In genomic region chr4:85514117-85514516, GRCh38 we compare ENCODE assay signal across 19 cellular contexts. TPM values are rescaled to one million over a fixed set of nuclear protein-coding genes. Genes with fewer than 3 reads are reported as not detected.
DNase-seq lines count a peak whose midpoint lies in the region; ATAC-seq and TF ChIP-seq lines count a peak whose summit lies in the region.
"Had no signal": no experiment of that assay in that cellular context is flagged by ENCODE, and none has a peak within 500 bp of the region (broad histone marks: within the 10 kb centered on the region; RNA-seq: fewer than 3 reads in every experiment).

No MANE protein-coding gene starts in this region.

- H3K9me3 Mint-ChIP-seq in HFFc6 = no peaks in the 10 kb centered on the region

- H3K4me3 ChIP-seq in stomach smooth muscle (ENCODE audit: low read length in 2 of 2) = peak overlapping the region; percentile 8 to 10
- H3K4me3 ChIP-seq: colonic mucosa, Peyer's patch, tibial artery had no signal

- intact Hi-C loops in left colon (cut with DNase I, micrococcal nuclease) = no loop called here
- intact Hi-C loops in head of caudate nucleus (cut with DNase I) = no loop called here

- TF ChIP-seq CTCF in HFFc6 (IDR thresholded peaks at IDR 0.05) = no peak

- H3K9me3 ChIP-seq in stomach smooth muscle (ENCODE audit: control insufficient read depth in 2 of 2, low read length in 2 of 2) = no peaks in the 10 kb centered on the region
- H3K9me3 ChIP-seq: colonic mucosa, Peyer's patch, tibial artery had no signal

- no peaks in the 10 kb centered on the region for H3K36me3 ChIP-seq in stomach smooth muscle (ENCODE audit: control insufficient read depth in 2 of 2, insufficient read depth in 2 of 2, low read length in 2 of 2)
- H3K36me3 ChIP-seq: colonic mucosa, Peyer's patch, tibial artery had no signal

- no peaks in the 10 kb centered on the region for H3K27me3 ChIP-seq in stomach smooth muscle (ENCODE audit: control insufficient read depth in 1 of 2, insufficient read depth in 2 of 2, low read length in 2 of 2)
- H3K27me3 ChIP-seq: colonic mucosa, Peyer's patch, tibial artery had no signal

- H3K9ac ChIP-seq in stomach smooth muscle (ENCODE audit: low read length in 2 of 2) = no peak overlapping the region

- DNase-seq in HFFc6 = no peak
- no peak for DNase-seq in left colon
- DNase-seq in stimulated activated CD4-positive, alpha-beta T cell treated with anti-CD3 and anti-CD28 coated beads, Interleukin-2, amount 100 ng/mL, for 24 hours = no peak
- no peak for DNase-seq in HUDEP-2 (lab: John Stamatoyannopoulos, UW; ENCODE audit: unreplicated experiment in 76 of 76)
- DNase-seq in NCI-H146 treated with DMSO at 0.1 percent for 48 hours (lab: John Stamatoyannopoulos, UW; ENCODE audit: unreplicated experiment) = no peak
- no peak for DNase-seq in head of caudate nucleus
- DNase-seq: activated effector memory CD4-positive, alpha-beta T cell treated with Interleukin-2 at 50 U/mL for 16 hours; colonic mucosa; DMS79; NCI-H2081; Peyer's patch; T-cell; tibial artery had no signal

- no peaks in the 10 kb centered on the region; the same call in 1 of the 2 replicates for H3K27me3 Mint-ChIP-seq in HFFc6 (ENCODE audit: insufficient read depth)
- H3K27me3 Mint-ChIP-seq: T-cell had no signal

- no peaks in the 10 kb centered on the region for H3K4me1 ChIP-seq in stomach smooth muscle (ENCODE audit: control insufficient read depth, insufficient read depth, low read length)
- H3K4me1 ChIP-seq: Peyer's patch, tibial artery had no signal

- no peak overlapping the region for H3K27ac Mint-ChIP-seq in HFFc6
- H3K27ac Mint-ChIP-seq: T-cell had no signal

- peak overlapping the region; percentile 8 for H3K4me3 Mint-ChIP-seq in HFFc6
- H3K4me3 Mint-ChIP-seq: T-cell had no signal

- ATAC-seq in SK-N-SH treated with all-trans-retinoic acid at 6 μM for 48 hours = peak; percentile 27; the same call in 2 of the 3 replicates
- peak; percentile 56 for ATAC-seq in left colon
- ATAC-seq: left lobe of liver, T-cell had no signal

- peaks cover 30% of the 10 kb centered on the region for H3K4me1 Mint-ChIP-seq in HFFc6 (ENCODE audit: low read depth)
- H3K4me1 Mint-ChIP-seq: T-cell had no signal

- no peak overlapping the region for H3K27ac ChIP-seq in stomach smooth muscle (ENCODE audit: low read length)
- H3K27ac ChIP-seq: C4-2B, colonic mucosa, tibial artery, VCaP had no signal

- H3K36me3 Mint-ChIP-seq in HFFc6 (ENCODE audit: low read depth) = no peaks in the 10 kb centered on the region
- H3K36me3 Mint-ChIP-seq: T-cell had no signal

TF ChIP-seq in SK-N-SH treated with all-trans-retinoic acid at 6 μM for 48 hours, 23 proteins besides CTCF, POLR2A, EP300 and RAD21:
- TF ChIP-seq CSDC2 (CRISPR knock-in tag; IDR thresholded peaks at IDR 0.05) (no peak), TCF4 (CRISPR knock-in tag; IDR thresholded peaks at IDR 0.05; ENCODE audit: borderline replicate concordance) (no peak), ZNF565 (CRISPR knock-in tag; conservative IDR thresholded peaks at IDR 0.05; ENCODE audit: low read depth) (no peak), ZNF70 (CRISPR knock-in tag; IDR thresholded peaks at IDR 0.05) (no peak), ZFP30 (CRISPR knock-in tag; IDR thresholded peaks at IDR 0.05) (no peak), SNAI2 (CRISPR knock-in tag; IDR thresholded peaks at IDR 0.05) (no peak), PATZ1 (CRISPR knock-in tag; IDR thresholded peaks at IDR 0.05; ENCODE audit: borderline replicate concordance) (no peak), RARB (CRISPR knock-in tag; IDR thresholded peaks at IDR 0.05) (no peak), ISL1 (CRISPR knock-in tag; IDR thresholded peaks at IDR 0.05) (no peak), ZNF8 (CRISPR knock-in tag; IDR thresholded peaks at IDR 0.05) (no peak), POU6F1 (CRISPR knock-in tag; IDR thresholded peaks at IDR 0.05; ENCODE audit: borderline replicate concordance, low read depth) (no peak), ZFP3 (CRISPR knock-in tag; IDR thresholded peaks at IDR 0.05) (no peak), ESRRG (CRISPR knock-in tag; IDR thresholded peaks at IDR 0.05) (no peak), TOX (CRISPR knock-in tag; IDR thresholded peaks at IDR 0.05; ENCODE audit: borderline replicate concordance) (no peak), CSRNP3 (CRISPR knock-in tag; IDR thresholded peaks at IDR 0.05) (no peak), OSR1 (CRISPR knock-in tag; IDR thresholded peaks at IDR 0.05) (no peak), BACH2 (CRISPR knock-in tag; IDR thresholded peaks at IDR 0.05; ENCODE audit: borderline replicate concordance) (no peak)

RNA-seq across cellular contexts. Expression of gene ARHGAP24, which starts 39.2 kb away (rescaled TPM):
- 10 to 100 TPM; 13.6 to 28.3 (median 15.2) TPM for total RNA-seq in HFFc6 (2021; fragmentation: NEBNext Ultra II Directional; extraction: Animal tissue kit (Norgen Biotek cat#: 25700))
- 1 to 10 TPM; 6.0 to 7.0 TPM for total RNA-seq in left colon
- total RNA-seq: activated CD8-positive, alpha-beta memory T cell treated with anti-CD3 and anti-CD28 coated beads for 36 hours had no signal
